Comparison of ENCODE assay signal across 22 cellular contexts in genomic region chr22:40409613-40410113, GRCh38. TPM values are rescaled to one million over a fixed set of nuclear protein-coding genes. Genes with fewer than 3 reads are reported as not detected.
DNase-seq lines count a peak whose midpoint lies in the region; ATAC-seq, FAIRE-seq and TF ChIP-seq lines count a peak whose summit lies in the region.
"Had no signal": no experiment of that assay in that cellular context is flagged by ENCODE, and none has a peak within 500 bp of the region (broad histone marks: within the 10 kb centered on the region; RNA-seq: fewer than 3 reads in every experiment).

No MANE protein-coding gene starts in this region.

- TF ChIP-seq EP300 in stomach (IDR thresholded peaks at IDR 0.05): no peak

- CTCF ChIA-PET in RWPE1 (lab: Yijun Ruan, JAX): interaction anchor here (0.6 to 0.7 kb wide), 2 partner anchors 111 to 274 kb away, joined by 3 to 4 read pairs; no protein-coding TSS in a partner anchor
- CTCF ChIA-PET in endothelial cell of umbilical vein (lab: Charles Lee): interaction anchor here (3.2 kb wide), 1 partner anchor 27 kb away, joined by 9 read pairs; no protein-coding TSS in a partner anchor

- peak overlapping the region; percentile 25 for H3K27ac Mint-ChIP-seq in activated naive CD8-positive, alpha-beta T cell treated with anti-CD3 and anti-CD28 coated beads, Interleukin-2, amount 10 ng/mL, durations not matched to agents 7 days and 5 days
- no peak overlapping the region for H3K27ac Mint-ChIP-seq in activated naive CD8-positive, alpha-beta T cell treated with anti-CD3 and anti-CD28 coated beads, Interleukin-2, amount 50 U/mL, for 24 hours
- H3K27ac Mint-ChIP-seq: H9 had no signal

- no peak for TF ChIP-seq POLR2A in endothelial cell of umbilical vein (IDR thresholded peaks at IDR 0.05; ENCODE audit: low read depth, low read length)
- no peak for TF ChIP-seq POLR2A in stomach (IDR thresholded peaks at IDR 0.05)

- FAIRE-seq in endothelial cell of umbilical vein (lab: Jason Lieb, UNC): no peak

- no peaks in the 10 kb centered on the region for H3K4me1 ChIP-seq in endothelial cell of umbilical vein (ENCODE audit: control insufficient read depth, extremely low read depth, insufficient read depth, low read length)
- H3K4me1 ChIP-seq in stomach: peaks cover 12 to 24% (median 19%) of the 10 kb centered on the region in 4 donors
- H3K4me1 ChIP-seq: Caco-2, psoas muscle had no signal

- H3K4me3 ChIP-seq in endothelial cell of umbilical vein (replicated peaks in 1 of 3; ENCODE audit: insufficient read depth in 1 of 3, low read depth in 1 of 3, low read length in 3 of 3): no peak overlapping the region
- no peak overlapping the region for H3K4me3 ChIP-seq in stomach
- H3K4me3 ChIP-seq: dorsolateral prefrontal cortex, psoas muscle, upper lobe of right lung had no signal

- intact Hi-C loops in endothelial cell of umbilical vein (cut with micrococcal nuclease) (no loop called here), stomach (cut with DNase I; ENCODE audit: low total_unique reads) (no loop called here)

- H3K4me1 Mint-ChIP-seq in activated naive CD8-positive, alpha-beta T cell treated with anti-CD3 and anti-CD28 coated beads, Interleukin-2, amount 10 ng/mL, durations not matched to agents 7 days and 5 days: peaks cover 3% of the 10 kb centered on the region
- peaks cover 10% of the 10 kb centered on the region for H3K4me1 Mint-ChIP-seq in activated naive CD8-positive, alpha-beta T cell treated with anti-CD3 and anti-CD28 coated beads, Interleukin-2, amount 50 U/mL, for 24 hours
- H3K4me1 Mint-ChIP-seq: H9 had no signal

- no peaks in the 10 kb centered on the region for H3K9me1 ChIP-seq in endothelial cell of umbilical vein (replicated peaks; ENCODE audit: control insufficient read depth, extremely low read depth, insufficient read depth, low read length)

- dilution Hi-C loops in endothelial cell of umbilical vein (cut with MboI; ENCODE audit: extremely low pct_ligation_motif_present, low sequenced_read_pairs): no loop called here

- no peaks in the 10 kb centered on the region for H3K79me2 ChIP-seq in endothelial cell of umbilical vein (ENCODE audit: control insufficient read depth, insufficient read depth, low read length)

- H3K4me3 Mint-ChIP-seq in activated naive CD8-positive, alpha-beta T cell treated with anti-CD3 and anti-CD28 coated beads, Interleukin-2, amount 10 ng/mL, durations not matched to agents 7 days and 5 days: no peak overlapping the region
- H3K4me3 Mint-ChIP-seq in activated naive CD8-positive, alpha-beta T cell treated with anti-CD3 and anti-CD28 coated beads, Interleukin-2, amount 50 U/mL, for 24 hours: no peak overlapping the region
- H3K4me3 Mint-ChIP-seq: H9 had no signal

- TF ChIP-seq CTCF in RWPE1 (conservative IDR thresholded peaks at IDR 0.05; ENCODE audit: low read depth): no peak
- no peak for TF ChIP-seq CTCF in endothelial cell of umbilical vein (IDR thresholded peaks at IDR 0.05; ENCODE audit: extremely low read depth in 1 of 2, insufficient read depth in 1 of 2, low read depth in 1 of 2, low read length in 2 of 2)
- no peak for TF ChIP-seq CTCF in stomach (IDR thresholded peaks at IDR 0.05)

- no peak for ATAC-seq in activated naive CD8-positive, alpha-beta T cell treated with anti-CD3 and anti-CD28 coated beads, Interleukin-2, amount 10 ng/mL, durations not matched to agents 7 days and 5 days (ENCODE audit: low read depth)
- ATAC-seq in activated naive CD8-positive, alpha-beta T cell treated with anti-CD3 and anti-CD28 coated beads, Interleukin-2, amount 50 U/mL, for 24 hours: no peak
- ATAC-seq in GM21390 (IDR thresholded peaks at IDR 0.05; ENCODE audit: unreplicated experiment): no peak
- no peak for ATAC-seq in HG03135 (IDR thresholded peaks at IDR 0.05; ENCODE audit: unreplicated experiment)
- ATAC-seq: psoas muscle, upper lobe of right lung had no signal

- POLR2A ChIA-PET in activated naive CD8-positive, alpha-beta T cell treated with anti-CD3 and anti-CD28 coated beads, Interleukin-2, amount 10 ng/mL, durations not matched to agents 7 days and 5 days (lab: Charles Lee): interaction anchor here (0.7 kb wide), 1 partner anchor 8 kb away, joined by 3 read pairs; no protein-coding TSS in a partner anchor
- POLR2A ChIA-PET in RWPE1 (lab: Yijun Ruan, JAX; ENCODE audit: low non-redundant PET) (no interaction called here), endothelial cell of umbilical vein (lab: Charles Lee) (interaction anchor here (1.2 kb wide), 1 partner anchor 10 kb away, joined by 3 read pairs; no protein-coding TSS in a partner anchor)

- peak overlapping the region; percentile 65 for H3K27ac ChIP-seq in RWPE1
- H3K27ac ChIP-seq in endothelial cell of umbilical vein (ENCODE audit: insufficient read depth, low read depth, low read length): no peak overlapping the region
- peak overlapping the region; percentile 9 to 60 (median 46) for H3K27ac ChIP-seq in stomach
- H3K27ac ChIP-seq: psoas muscle, upper lobe of right lung, WERI-Rb-1 had no signal

- TSS peak; percentile 16 for BruUV-seq in endothelial cell of umbilical vein (replicated peaks; lab: Mats Ljungman, UMichigan)

- H3K9me3 ChIP-seq in endothelial cell of umbilical vein (replicated peaks; ENCODE audit: control insufficient read depth, insufficient read depth, low read length): no peaks in the 10 kb centered on the region
- no peaks in the 10 kb centered on the region for H3K9me3 ChIP-seq in stomach
- H3K9me3 ChIP-seq: Caco-2, psoas muscle, upper lobe of right lung had no signal

- H3K9me3 Mint-ChIP-seq in activated naive CD8-positive, alpha-beta T cell treated with anti-CD3 and anti-CD28 coated beads, Interleukin-2, amount 10 ng/mL, durations not matched to agents 7 days and 5 days: no peaks in the 10 kb centered on the region
- no peaks in the 10 kb centered on the region for H3K9me3 Mint-ChIP-seq in activated naive CD8-positive, alpha-beta T cell treated with anti-CD3 and anti-CD28 coated beads, Interleukin-2, amount 50 U/mL, for 24 hours
- H3K9me3 Mint-ChIP-seq: H9 had no signal

- no peaks in the 10 kb centered on the region for H3K27me3 Mint-ChIP-seq in activated naive CD8-positive, alpha-beta T cell treated with anti-CD3 and anti-CD28 coated beads, Interleukin-2, amount 10 ng/mL, durations not matched to agents 7 days and 5 days
- no peaks in the 10 kb centered on the region for H3K27me3 Mint-ChIP-seq in activated naive CD8-positive, alpha-beta T cell treated with anti-CD3 and anti-CD28 coated beads, Interleukin-2, amount 50 U/mL, for 24 hours

- no peak overlapping the region for H3K4me2 ChIP-seq in endothelial cell of umbilical vein (ENCODE audit: insufficient read depth, low read length)

- H2AFZ ChIP-seq in endothelial cell of umbilical vein (ENCODE audit: low read depth, low read length): no peak overlapping the region

- no peak overlapping the region for H3K9ac ChIP-seq in endothelial cell of umbilical vein (replicated peaks; ENCODE audit: extremely low read depth, insufficient read depth, low read length)

- WGBS in stomach, 5 donors: 84 to 98% (median 90%) methylated on average over 8 to 11 of the region's 11 CpGs

- no peaks in the 10 kb centered on the region for H4K20me1 ChIP-seq in endothelial cell of umbilical vein (replicated peaks; ENCODE audit: control insufficient read depth, extremely low read depth, insufficient read depth, low read length)

- no peak for DNase-seq in activated naive CD8-positive, alpha-beta T cell treated with anti-CD3 and anti-CD28 coated beads, Interleukin-2, amount 10 ng/mL, durations not matched to agents 7 days and 5 days
- no peak for DNase-seq in activated naive CD8-positive, alpha-beta T cell treated with anti-CD3 and anti-CD28 coated beads, Interleukin-2, amount 50 U/mL, for 24 hours
- DNase-seq in RWPE1 (ENCODE audit: low spot score) (no peak), endothelial cell of umbilical vein (ENCODE audit: low read depth, low spot score) (no peak), stomach (no peak)
- DNase-seq in stimulated activated CD4-positive, alpha-beta T cell treated with anti-CD3 and anti-CD28 coated beads, Interleukin-4, amount 100 ng/mL, for 4 hours: no peak
- DNase-seq: activated CD4-positive, alpha-beta T cell treated with anti-CD3 and anti-CD28 coated beads, Interleukin-2, amount 50 U/mL, for 48 hours; activated naive CD4-positive, alpha-beta T cell treated with Interleukin-2 at 50 U/mL for 16 hours; Caco-2; DMS79; H9; NCI-H1092 treated with DMSO at 0.1 percent for 48 hours; NCI-H187 treated with DMSO at 0.1 percent for 48 hours; NCI-H69; psoas muscle; SHP77; T-helper 9 cell; WERI-Rb-1 had no signal

- no peaks in the 10 kb centered on the region for H3K27me3 ChIP-seq in endothelial cell of umbilical vein (ENCODE audit: control insufficient read depth in 2 of 2, insufficient read depth in 2 of 2, low read length in 2 of 2)
- H3K27me3 ChIP-seq in stomach: no peaks in the 10 kb centered on the region
- H3K27me3 ChIP-seq: dorsolateral prefrontal cortex, upper lobe of right lung had no signal

- H3K36me3 ChIP-seq in endothelial cell of umbilical vein (ENCODE audit: control insufficient read depth in 2 of 2, extremely low read depth in 1 of 2, insufficient read depth in 2 of 2, low read length in 2 of 2): peaks cover 0 to 62% of the 10 kb centered on the region in 2 experiments
- peaks cover 69 to 81% (median 77%) of the 10 kb centered on the region in 4 donors for H3K36me3 ChIP-seq in stomach

- H3K36me3 Mint-ChIP-seq in activated naive CD8-positive, alpha-beta T cell treated with anti-CD3 and anti-CD28 coated beads, Interleukin-2, amount 10 ng/mL, durations not matched to agents 7 days and 5 days: peaks cover 14% of the 10 kb centered on the region
- H3K36me3 Mint-ChIP-seq in activated naive CD8-positive, alpha-beta T cell treated with anti-CD3 and anti-CD28 coated beads, Interleukin-2, amount 50 U/mL, for 24 hours (ENCODE audit: low read depth): peaks cover 17% of the 10 kb centered on the region

TF ChIP-seq in endothelial cell of umbilical vein, 7 proteins besides CTCF, POLR2A, EP300 and RAD21 (continues in another document):
- TF ChIP-seq POLR2AphosphoS5 (IDR thresholded peaks at IDR 0.05; ENCODE audit: insufficient read depth, low read depth, low read length): no peak

RNA-seq across cellular contexts. Expression of gene SGSM3, which starts 39.3 kb away (rescaled TPM):
- 100 to 1,000 TPM; 101 to 115 TPM for total RNA-seq in activated naive CD8-positive, alpha-beta T cell treated with anti-CD3 and anti-CD28 coated beads, Interleukin-2, amount 10 ng/mL, durations not matched to agents 7 days and 5 days
- total RNA-seq in endothelial cell of umbilical vein (76.4 and 78.6 TPM in 2 replicates), stomach (100 to 1,000 TPM; 109 to 503 (median 285) TPM)
- polyA plus RNA-seq in endothelial cell of umbilical vein (92.1 and 112 TPM in 2 replicates), stomach (100 to 1,000 TPM; 142 to 187 (median 147) TPM)
- 46.9 and 65.8 TPM in 2 replicates for polyA plus RNA-seq in endothelial cell of umbilical vein (2011; cell fraction: cytosol; rRNA removed)
- 526 and 636 TPM in 2 replicates for polyA plus RNA-seq in endothelial cell of umbilical vein (2011; cell fraction: nucleus; rRNA removed)
- 43.9 and 64.8 TPM in 2 replicates for polyA plus RNA-seq in endothelial cell of umbilical vein (2012)
- 54.7 and 76.1 TPM in 2 replicates for polyA minus RNA-seq in endothelial cell of umbilical vein
- polyA minus RNA-seq in endothelial cell of umbilical vein (2011; cell fraction: cytosol; rRNA and poly(A)+ RNA removed): 25.5 TPM
- polyA minus RNA-seq in endothelial cell of umbilical vein (2011; cell fraction: nucleus; rRNA and poly(A)+ RNA removed): 69.6 and 147 TPM in 2 replicates
